ENCODE assay signal across 22 cellular contexts in the genomic region with DNA sequence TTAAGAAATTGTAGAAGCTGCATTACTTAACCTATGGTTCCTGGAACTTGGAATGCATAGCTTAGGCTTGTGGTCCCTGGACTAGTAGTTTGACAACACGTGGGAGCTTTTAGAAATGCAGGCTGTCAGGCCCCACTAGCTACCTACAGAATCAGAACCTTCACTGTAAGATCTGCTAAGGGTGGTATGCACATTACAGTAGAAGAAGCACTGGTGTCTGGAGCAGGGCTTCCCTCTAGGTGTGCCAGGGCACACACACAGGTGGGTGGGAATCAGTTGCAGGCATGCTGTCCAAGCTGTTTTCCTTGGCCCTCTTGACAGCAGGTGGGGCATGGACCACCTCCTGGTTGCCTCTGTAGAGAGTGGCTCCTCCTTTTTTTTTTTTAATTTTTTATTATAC. TPM values are rescaled to one million over a fixed set of nuclear protein-coding genes. Genes with fewer than 3 reads are reported as not detected.
"Had no signal": no experiment of that assay in that cellular context is flagged by ENCODE, and none has a peak within 500 bp of the region (broad histone marks: within the 10 kb centered on the region; RNA-seq: fewer than 3 reads in every experiment).

No MANE protein-coding gene starts in this region.

- H2AFZ ChIP-seq: hepatocyte had no signal

- H3K27me3 ChIP-seq: brain microvascular endothelial cell, left lung, suprapubic skin had no signal

- H3K36me3 Mint-ChIP-seq: natural killer cell treated with Interleukin-12 subunit alpha and Interleukin-12 subunit beta and Interleukin-15 and Interleukin-18, amount 100 ng/mL, for 72 hours had no signal

- H3K4me3 ChIP-seq: hepatocyte, left lung, suprapubic skin had no signal

- H3K79me2 ChIP-seq: hepatocyte had no signal

- DNase-seq: activated CD4-positive, alpha-beta T cell treated with anti-CD3 and anti-CD28 coated beads for 48 hours; activated CD8-positive, alpha-beta memory T cell treated with anti-CD3 and anti-CD28 coated beads, Interleukin-2, amount 50 U/mL, for 4 hours; activated CD8-positive, alpha-beta T cell treated with anti-CD3 and anti-CD28 coated beads, Interleukin-2, amount 10 ng/mL, durations not matched to agents 7 days and 5 days; activated effector memory CD4-positive, alpha-beta T cell treated with anti-CD3 and anti-CD28 coated beads, Interleukin-2, amount 50 U/mL, for 16 hours; activated T-cell treated with anti-CD3 and anti-CD28 coated beads, Interleukin-2, amount 50 U/mL, for 48 hours; amygdala; brain microvascular endothelial cell; cerebellar nuclear complex; effector memory CD4-positive, alpha-beta T cell; islet precursor cell; left lung; mesendoderm; posterior cingulate gyrus; right cardiac atrium; stimulated activated naive CD8-positive, alpha-beta T cell treated with anti-CD3 and anti-CD28 coated beads, Interleukin-15, Interleukin-2, amounts not matched to agents 100 U/mL and 50 U/mL, for 24 hours had no signal

- H3K27ac ChIP-seq: brain microvascular endothelial cell, hepatocyte, left lung, suprapubic skin had no signal

- H3K9me3 Mint-ChIP-seq: dendritic cell treated with granulocyte-macrophage colony-stimulating factor and Interleukin-4, amounts not matched to agents 40 ng/mL and 50 ng/mL, for 4 days; natural killer cell treated with Interleukin-12 subunit alpha and Interleukin-12 subunit beta and Interleukin-15 and Interleukin-18, amount 100 ng/mL, for 72 hours had no signal

- H3K4me3 Mint-ChIP-seq: activated CD8-positive, alpha-beta T cell treated with anti-CD3 and anti-CD28 coated beads, Interleukin-2, amount 10 ng/mL, durations not matched to agents 7 days and 5 days; activated naive CD4-positive, alpha-beta T cell treated with anti-CD3 and anti-CD28 coated beads, Interleukin-2, amount 50 U/mL, for 24 hours; dendritic cell treated with granulocyte-macrophage colony-stimulating factor and Interleukin-4, amounts not matched to agents 40 ng/mL and 50 ng/mL, for 4 days; natural killer cell treated with Interleukin-12 subunit alpha and Interleukin-12 subunit beta and Interleukin-15 and Interleukin-18, amount 100 ng/mL, for 72 hours; WTC11 had no signal

- H3K27ac Mint-ChIP-seq: activated CD8-positive, alpha-beta T cell treated with anti-CD3 and anti-CD28 coated beads, Interleukin-2, amount 10 ng/mL, durations not matched to agents 7 days and 5 days; activated naive CD4-positive, alpha-beta T cell treated with anti-CD3 and anti-CD28 coated beads, Interleukin-2, amount 50 U/mL, for 24 hours; dendritic cell treated with granulocyte-macrophage colony-stimulating factor and Interleukin-4, amounts not matched to agents 40 ng/mL and 50 ng/mL, for 4 days; natural killer cell treated with Interleukin-12 subunit alpha and Interleukin-12 subunit beta and Interleukin-15 and Interleukin-18, amount 100 ng/mL, for 72 hours; WTC11 had no signal

- H3K9me3 ChIP-seq: suprapubic skin had no signal

- H3K4me2 ChIP-seq: hepatocyte had no signal

- ATAC-seq: activated CD8-positive, alpha-beta T cell treated with anti-CD3 and anti-CD28 coated beads, Interleukin-2, amount 10 ng/mL, durations not matched to agents 7 days and 5 days; left lung; natural killer cell treated with Interleukin-12 subunit alpha and Interleukin-12 subunit beta and Interleukin-15 and Interleukin-18, amount 100 ng/mL, for 72 hours; right cardiac atrium; stimulated activated naive CD8-positive, alpha-beta T cell treated with anti-CD3 and anti-CD28 coated beads, Interleukin-15, Interleukin-2, amounts not matched to agents 100 U/mL and 50 U/mL, for 24 hours; WTC11 had no signal

RNA-seq across cellular contexts. Expression of a gene that starts 8.8 kb away (rescaled TPM):
- total RNA-seq: activated CD8-positive, alpha-beta T cell treated with anti-CD3 and anti-CD28 coated beads, Interleukin-2, amount 10 ng/mL, durations not matched to agents 7 days and 5 days; natural killer cell treated with Interleukin-12 subunit alpha and Interleukin-12 subunit beta and Interleukin-15 and Interleukin-18, amount 100 ng/mL, for 72 hours; T-helper 2 cell treated with Interferon-gamma antibody and Interleukin-4, amounts not matched to agents 100 ng/mL and 5 ng/mL, for 36 hours had no signal
